Comparison of ENCODE assay signal across 1 cellular context in the genomic region with DNA sequence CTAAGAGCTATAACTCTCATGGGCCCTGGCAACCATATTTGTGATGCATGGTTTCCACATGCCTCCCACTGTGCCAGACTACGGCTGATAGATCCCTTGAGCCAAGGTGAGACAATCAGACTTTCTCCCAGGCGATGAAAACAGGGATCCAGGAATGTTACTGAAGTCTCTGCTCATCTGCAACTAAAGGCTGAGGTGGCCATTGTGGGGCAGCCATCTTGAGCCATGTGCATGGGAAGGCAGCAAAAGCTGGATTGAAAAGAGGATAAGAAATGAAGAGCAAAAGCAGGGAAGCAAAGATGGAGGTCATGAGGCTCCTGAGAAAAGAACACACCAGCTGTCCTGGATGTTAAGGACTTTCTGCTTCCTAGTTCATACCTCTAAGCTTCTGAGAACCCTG.
TF ChIP-seq lines count a peak whose summit lies in the region.

No MANE protein-coding gene starts in this region.

TF ChIP-seq in K562, 482 proteins besides CTCF, POLR2A, EP300 and RAD21 (continued from another document):
- 0 out of 2 replicates have a peak, but pooled peaks have one; percentile 18 for TF ChIP-seq PTRF (tag; IDR thresholded peaks at IDR 0.05)
- 0 out of 2 replicates have a peak, but pooled peaks have one; percentile 23 for TF ChIP-seq DMBX1 (CRISPR knock-in tag; IDR thresholded peaks at IDR 0.05; ENCODE audit: borderline replicate concordance)
- TF ChIP-seq, protein P1, sequence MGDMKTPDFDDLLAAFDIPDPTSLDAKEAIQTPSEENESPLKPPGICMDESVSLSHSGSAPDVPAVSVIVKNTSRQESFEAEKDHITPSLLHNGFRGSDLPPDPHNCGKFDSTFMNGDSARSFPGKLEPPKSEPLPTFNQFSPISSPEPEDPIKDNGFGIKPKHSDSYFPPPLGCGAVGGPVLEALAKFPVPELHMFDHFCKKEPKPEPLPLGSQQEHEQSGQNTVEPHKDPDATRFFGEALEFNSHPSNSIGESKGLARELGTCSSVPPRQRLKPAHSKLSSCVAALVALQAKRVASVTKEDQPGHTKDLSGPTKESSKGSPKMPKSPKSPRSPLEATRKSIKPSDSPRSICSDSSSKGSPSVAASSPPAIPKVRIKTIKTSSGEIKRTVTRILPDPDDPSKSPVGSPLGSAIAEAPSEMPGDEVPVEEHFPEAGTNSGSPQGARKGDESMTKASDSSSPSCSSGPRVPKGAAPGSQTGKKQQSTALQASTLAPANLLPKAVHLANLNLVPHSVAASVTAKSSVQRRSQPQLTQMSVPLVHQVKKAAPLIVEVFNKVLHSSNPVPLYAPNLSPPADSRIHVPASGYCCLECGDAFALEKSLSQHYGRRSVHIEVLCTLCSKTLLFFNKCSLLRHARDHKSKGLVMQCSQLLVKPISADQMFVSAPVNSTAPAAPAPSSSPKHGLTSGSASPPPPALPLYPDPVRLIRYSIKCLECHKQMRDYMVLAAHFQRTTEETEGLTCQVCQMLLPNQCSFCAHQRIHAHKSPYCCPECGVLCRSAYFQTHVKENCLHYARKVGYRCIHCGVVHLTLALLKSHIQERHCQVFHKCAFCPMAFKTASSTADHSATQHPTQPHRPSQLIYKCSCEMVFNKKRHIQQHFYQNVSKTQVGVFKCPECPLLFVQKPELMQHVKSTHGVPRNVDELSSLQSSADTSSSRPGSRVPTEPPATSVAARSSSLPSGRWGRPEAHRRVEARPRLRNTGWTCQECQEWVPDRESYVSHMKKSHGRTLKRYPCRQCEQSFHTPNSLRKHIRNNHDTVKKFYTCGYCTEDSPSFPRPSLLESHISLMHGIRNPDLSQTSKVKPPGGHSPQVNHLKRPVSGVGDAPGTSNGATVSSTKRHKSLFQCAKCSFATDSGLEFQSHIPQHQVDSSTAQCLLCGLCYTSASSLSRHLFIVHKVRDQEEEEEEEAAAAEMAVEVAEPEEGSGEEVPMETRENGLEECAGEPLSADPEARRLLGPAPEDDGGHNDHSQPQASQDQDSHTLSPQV (IDR thresholded peaks at IDR 0.05): peak; percentile 70; the same call in 1 of the 2 replicates
- TF ChIP-seq CCAR2 (IDR thresholded peaks at IDR 0.05; ENCODE audit: low read depth, low read length): no peak
- TF ChIP-seq, protein P2, sequence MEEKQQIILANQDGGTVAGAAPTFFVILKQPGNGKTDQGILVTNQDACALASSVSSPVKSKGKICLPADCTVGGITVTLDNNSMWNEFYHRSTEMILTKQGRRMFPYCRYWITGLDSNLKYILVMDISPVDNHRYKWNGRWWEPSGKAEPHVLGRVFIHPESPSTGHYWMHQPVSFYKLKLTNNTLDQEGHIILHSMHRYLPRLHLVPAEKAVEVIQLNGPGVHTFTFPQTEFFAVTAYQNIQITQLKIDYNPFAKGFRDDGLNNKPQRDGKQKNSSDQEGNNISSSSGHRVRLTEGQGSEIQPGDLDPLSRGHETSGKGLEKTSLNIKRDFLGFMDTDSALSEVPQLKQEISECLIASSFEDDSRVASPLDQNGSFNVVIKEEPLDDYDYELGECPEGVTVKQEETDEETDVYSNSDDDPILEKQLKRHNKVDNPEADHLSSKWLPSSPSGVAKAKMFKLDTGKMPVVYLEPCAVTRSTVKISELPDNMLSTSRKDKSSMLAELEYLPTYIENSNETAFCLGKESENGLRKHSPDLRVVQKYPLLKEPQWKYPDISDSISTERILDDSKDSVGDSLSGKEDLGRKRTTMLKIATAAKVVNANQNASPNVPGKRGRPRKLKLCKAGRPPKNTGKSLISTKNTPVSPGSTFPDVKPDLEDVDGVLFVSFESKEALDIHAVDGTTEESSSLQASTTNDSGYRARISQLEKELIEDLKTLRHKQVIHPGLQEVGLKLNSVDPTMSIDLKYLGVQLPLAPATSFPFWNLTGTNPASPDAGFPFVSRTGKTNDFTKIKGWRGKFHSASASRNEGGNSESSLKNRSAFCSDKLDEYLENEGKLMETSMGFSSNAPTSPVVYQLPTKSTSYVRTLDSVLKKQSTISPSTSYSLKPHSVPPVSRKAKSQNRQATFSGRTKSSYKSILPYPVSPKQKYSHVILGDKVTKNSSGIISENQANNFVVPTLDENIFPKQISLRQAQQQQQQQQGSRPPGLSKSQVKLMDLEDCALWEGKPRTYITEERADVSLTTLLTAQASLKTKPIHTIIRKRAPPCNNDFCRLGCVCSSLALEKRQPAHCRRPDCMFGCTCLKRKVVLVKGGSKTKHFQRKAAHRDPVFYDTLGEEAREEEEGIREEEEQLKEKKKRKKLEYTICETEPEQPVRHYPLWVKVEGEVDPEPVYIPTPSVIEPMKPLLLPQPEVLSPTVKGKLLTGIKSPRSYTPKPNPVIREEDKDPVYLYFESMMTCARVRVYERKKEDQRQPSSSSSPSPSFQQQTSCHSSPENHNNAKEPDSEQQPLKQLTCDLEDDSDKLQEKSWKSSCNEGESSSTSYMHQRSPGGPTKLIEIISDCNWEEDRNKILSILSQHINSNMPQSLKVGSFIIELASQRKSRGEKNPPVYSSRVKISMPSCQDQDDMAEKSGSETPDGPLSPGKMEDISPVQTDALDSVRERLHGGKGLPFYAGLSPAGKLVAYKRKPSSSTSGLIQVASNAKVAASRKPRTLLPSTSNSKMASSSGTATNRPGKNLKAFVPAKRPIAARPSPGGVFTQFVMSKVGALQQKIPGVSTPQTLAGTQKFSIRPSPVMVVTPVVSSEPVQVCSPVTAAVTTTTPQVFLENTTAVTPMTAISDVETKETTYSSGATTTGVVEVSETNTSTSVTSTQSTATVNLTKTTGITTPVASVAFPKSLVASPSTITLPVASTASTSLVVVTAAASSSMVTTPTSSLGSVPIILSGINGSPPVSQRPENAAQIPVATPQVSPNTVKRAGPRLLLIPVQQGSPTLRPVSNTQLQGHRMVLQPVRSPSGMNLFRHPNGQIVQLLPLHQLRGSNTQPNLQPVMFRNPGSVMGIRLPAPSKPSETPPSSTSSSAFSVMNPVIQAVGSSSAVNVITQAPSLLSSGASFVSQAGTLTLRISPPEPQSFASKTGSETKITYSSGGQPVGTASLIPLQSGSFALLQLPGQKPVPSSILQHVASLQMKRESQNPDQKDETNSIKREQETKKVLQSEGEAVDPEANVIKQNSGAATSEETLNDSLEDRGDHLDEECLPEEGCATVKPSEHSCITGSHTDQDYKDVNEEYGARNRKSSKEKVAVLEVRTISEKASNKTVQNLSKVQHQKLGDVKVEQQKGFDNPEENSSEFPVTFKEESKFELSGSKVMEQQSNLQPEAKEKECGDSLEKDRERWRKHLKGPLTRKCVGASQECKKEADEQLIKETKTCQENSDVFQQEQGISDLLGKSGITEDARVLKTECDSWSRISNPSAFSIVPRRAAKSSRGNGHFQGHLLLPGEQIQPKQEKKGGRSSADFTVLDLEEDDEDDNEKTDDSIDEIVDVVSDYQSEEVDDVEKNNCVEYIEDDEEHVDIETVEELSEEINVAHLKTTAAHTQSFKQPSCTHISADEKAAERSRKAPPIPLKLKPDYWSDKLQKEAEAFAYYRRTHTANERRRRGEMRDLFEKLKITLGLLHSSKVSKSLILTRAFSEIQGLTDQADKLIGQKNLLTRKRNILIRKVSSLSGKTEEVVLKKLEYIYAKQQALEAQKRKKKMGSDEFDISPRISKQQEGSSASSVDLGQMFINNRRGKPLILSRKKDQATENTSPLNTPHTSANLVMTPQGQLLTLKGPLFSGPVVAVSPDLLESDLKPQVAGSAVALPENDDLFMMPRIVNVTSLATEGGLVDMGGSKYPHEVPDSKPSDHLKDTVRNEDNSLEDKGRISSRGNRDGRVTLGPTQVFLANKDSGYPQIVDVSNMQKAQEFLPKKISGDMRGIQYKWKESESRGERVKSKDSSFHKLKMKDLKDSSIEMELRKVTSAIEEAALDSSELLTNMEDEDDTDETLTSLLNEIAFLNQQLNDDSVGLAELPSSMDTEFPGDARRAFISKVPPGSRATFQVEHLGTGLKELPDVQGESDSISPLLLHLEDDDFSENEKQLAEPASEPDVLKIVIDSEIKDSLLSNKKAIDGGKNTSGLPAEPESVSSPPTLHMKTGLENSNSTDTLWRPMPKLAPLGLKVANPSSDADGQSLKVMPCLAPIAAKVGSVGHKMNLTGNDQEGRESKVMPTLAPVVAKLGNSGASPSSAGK (IDR thresholded peaks at IDR 0.05): 0 out of 2 replicates have a peak, but pooled peaks have one; percentile 21
